Comparison of ENCODE assay signal across 16 cellular contexts in genomic region chr2:241876528-241877196, GRCh38. TPM values are rescaled to one million over a fixed set of nuclear protein-coding genes. Genes with fewer than 3 reads are reported as not detected.
DNase-seq lines count a peak whose midpoint lies in the region; ATAC-seq and TF ChIP-seq lines count a peak whose summit lies in the region.
"Had no signal": no experiment of that assay in that cellular context is flagged by ENCODE, and none has a peak within 500 bp of the region (broad histone marks: within the 10 kb centered on the region; RNA-seq: fewer than 3 reads in every experiment).

No MANE protein-coding gene starts in this region.

- H3K18ac ChIP-seq in neuronal stem cell (ENCODE audit: low read length), result no peak overlapping the region

- H3K9me3 ChIP-seq in right cardiac atrium (ENCODE audit: control insufficient read depth, low read length) (no peaks in the 10 kb centered on the region), left ventricle myocardium inferior (replicated peaks) (no peaks in the 10 kb centered on the region), Panc1 (ENCODE audit: control insufficient read depth, insufficient read depth, low read depth, low read length) (no peaks in the 10 kb centered on the region), neuronal stem cell (replicated peaks in 1 of 2; ENCODE audit: control insufficient read depth in 2 of 2, insufficient read depth in 1 of 2, low read depth in 1 of 2, low read length in 2 of 2) (peaks cover 0 to 3% of the 10 kb centered on the region in 2 donors)

- H2BK5ac ChIP-seq in neuronal stem cell (ENCODE audit: low read length), result no peak overlapping the region

- H3K4me3 ChIP-seq in right cardiac atrium (ENCODE audit: low read length) (no peak overlapping the region), left ventricle myocardium inferior (no peak overlapping the region), H7 (ENCODE audit: insufficient read depth, low read depth, low read length) (no peak overlapping the region), Panc1 (ENCODE audit: low read depth in 2 of 2, low read length in 2 of 2) (no peak overlapping the region), neuronal stem cell (ENCODE audit: low read length in 2 of 2) (no peak overlapping the region)
- H3K4me3 ChIP-seq: HAP-1 had no signal

- H3K36me3 ChIP-seq in left ventricle myocardium inferior (no peaks in the 10 kb centered on the region), H7 (replicated peaks; ENCODE audit: control insufficient read depth, insufficient read depth, low read length) (no peaks in the 10 kb centered on the region), Panc1 (ENCODE audit: control insufficient read depth, insufficient read depth, low read length) (no peaks in the 10 kb centered on the region), neuronal stem cell (replicated peaks in 1 of 2; ENCODE audit: control insufficient read depth in 2 of 2, insufficient read depth in 2 of 2, low read length in 2 of 2) (no peaks in the 10 kb centered on the region)
- H3K36me3 ChIP-seq: HAP-1 had no signal

- no peak overlapping the region for H3K4ac ChIP-seq in neuronal stem cell (ENCODE audit: low read length)

- H3K79me1 ChIP-seq in neuronal stem cell (ENCODE audit: low read depth, low read length), result no peaks in the 10 kb centered on the region

- no peak overlapping the region for H3K4me2 ChIP-seq in neuronal stem cell (ENCODE audit: insufficient read depth, low read length, poor library complexity, severe bottlenecking)

- H3K27me3 ChIP-seq in right cardiac atrium (ENCODE audit: control insufficient read depth, insufficient read depth) (no peaks in the 10 kb centered on the region), left ventricle myocardium inferior (ENCODE audit: low read depth) (peaks cover 6% of the 10 kb centered on the region), H7 (ENCODE audit: control insufficient read depth, insufficient read depth, low read length) (no peaks in the 10 kb centered on the region), Panc1 (ENCODE audit: control insufficient read depth, insufficient read depth, low read length) (no peaks in the 10 kb centered on the region), neuronal stem cell (ENCODE audit: control insufficient read depth in 3 of 3, insufficient read depth in 3 of 3, low read depth in 1 of 3, low read length in 3 of 3) (no peaks in the 10 kb centered on the region)

- H3K9ac ChIP-seq in neuronal stem cell (ENCODE audit: low read depth, low read length, poor library complexity), result no peak overlapping the region

- no peak overlapping the region for H3K14ac ChIP-seq in neuronal stem cell (ENCODE audit: low read length)

- H3K23ac ChIP-seq in neuronal stem cell (ENCODE audit: low read depth, low read length, poor library complexity), result no peak overlapping the region

- H2AK5ac ChIP-seq in neuronal stem cell (ENCODE audit: low read depth, low read length), result peak overlapping the region; percentile 61

- WGBS in right cardiac atrium, result 85% methylated on average over 18 of the region's 18 CpGs
- no CpG with 5 or more reads among the region's 18 CpGs for WGBS in neuronal stem cell (ENCODE audit: extremely low coverage in 2 of 2, insufficient read length in 2 of 2, insufficient replicate concordance in 1 of 2), 2 donors

- H2BK15ac ChIP-seq in neuronal stem cell (ENCODE audit: low read length), result peak overlapping the region; percentile 21

- H2BK120ac ChIP-seq in neuronal stem cell (ENCODE audit: low read depth, low read length), result no peak overlapping the region

- H2AFZ ChIP-seq in neuronal stem cell (ENCODE audit: low read length), result no peak overlapping the region

- POLR2A ChIA-PET in Panc1 (lab: Charles Lee), result no interaction called here

- CTCF ChIA-PET in Panc1 (lab: Charles Lee), result interaction anchor here (0.8 kb wide), 1 partner anchor 444 kb away, joined by 8 read pairs; no protein-coding TSS in a partner anchor

- peak overlapping the region; percentile 63 for H2BK12ac ChIP-seq in neuronal stem cell (ENCODE audit: low read length)

- ATAC-seq in right cardiac atrium, result no peak
- ATAC-seq in Panc1, result 0 out of 2 replicates have a peak, but pooled peaks have one; percentile 7

- in situ Hi-C loops in Panc1 (cut with HindIII; ENCODE audit: low pct_unique_long_range_greater_than_20kb, low sequenced_read_pairs), result no loop called here

- H4K8ac ChIP-seq in neuronal stem cell (ENCODE audit: low read depth, low read length), result peak overlapping the region; percentile 92

- H3K4me1 ChIP-seq in right cardiac atrium (ENCODE audit: control insufficient read depth, insufficient read depth, low read length), result no peaks in the 10 kb centered on the region
- peaks cover 12% of the 10 kb centered on the region for H3K4me1 ChIP-seq in left ventricle myocardium inferior
- peaks cover 7% of the 10 kb centered on the region; the same call in 1 of the 2 replicates for H3K4me1 ChIP-seq in Panc1 (ENCODE audit: control insufficient read depth, insufficient read depth, low read length)
- peaks cover 0 to 5% of the 10 kb centered on the region in 2 donors for H3K4me1 ChIP-seq in neuronal stem cell (ENCODE audit: control insufficient read depth in 2 of 2, insufficient read depth in 1 of 2, low read depth in 1 of 2, low read length in 2 of 2)

- no TSS peak for BruUV-seq in Panc1 (replicated peaks; lab: Mats Ljungman, UMichigan)

- no peak for TF ChIP-seq CTCF in left ventricle myocardium inferior (IDR thresholded peaks at IDR 0.05; ENCODE audit: borderline replicate concordance)
- no peak for TF ChIP-seq CTCF in Panc1 (IDR thresholded peaks at IDR 0.05)

- DNase-seq in right cardiac atrium (peak in 2 of 3 donors; percentile 49 to 59), left ventricle myocardium inferior (no peak), H7 (peak; percentile 64), Panc1 (ENCODE audit: low read depth, low spot score) (no peak), neuronal stem cell (ENCODE audit: low spot score) (no peak), UCSD-AML1 (lab: John Stamatoyannopoulos, UW; ENCODE audit: unreplicated experiment) (no peak), SHP77 (lab: John Stamatoyannopoulos, UW) (no peak)
- DNase-seq: AML-193; CD4-positive, alpha-beta memory T cell; DMS153; DMS79; GOT3 had no signal

- intact Hi-C loops in right cardiac atrium (cut with DNase I), result loop anchor here (10.0 kb wide), 2 partner anchors 142 to 152 kb away; partner anchors contain the start of gene D2HGDH (in 3 of the 4)
- intact Hi-C loops in left ventricle myocardium inferior (cut with micrococcal nuclease), result no loop called here
- intact Hi-C loops in Panc1 (cut with micrococcal nuclease; ENCODE audit: unreplicated experiment), result loop anchor here (10.0 kb wide), 1 partner anchor 142 kb away; the partner anchor contains the start of gene D2HGDH

- H3K27ac ChIP-seq in right cardiac atrium (ENCODE audit: low read length), result no peak overlapping the region
- no peak overlapping the region for H3K27ac ChIP-seq in left ventricle myocardium inferior (replicated peaks)
- no peak overlapping the region for H3K27ac ChIP-seq in Panc1 (ENCODE audit: low read length)
- H3K27ac ChIP-seq in neuronal stem cell (replicated peaks; ENCODE audit: low read length), result no peak overlapping the region

- no peak overlapping the region for H4K91ac ChIP-seq in neuronal stem cell (ENCODE audit: low read depth, low read length, poor library complexity)

RNA-seq across cellular contexts. Expression of gene RTP5, which starts 7.1 kb away (rescaled TPM):
- total RNA-seq in right cardiac atrium, result not detected
- polyA plus RNA-seq in right cardiac atrium, result 0.05 TPM
- not detected for total RNA-seq in left ventricle myocardium inferior
- not detected in 2 replicates for total RNA-seq in H7 (2014; rRNA removed; shearing (Covaris generic))
- not detected for total RNA-seq in Panc1 (2021; ENCODE audit: unreplicated experiment)
- polyA plus RNA-seq in Panc1 (2012; ENCODE audit: insufficient read length), result not detected
- polyA plus RNA-seq in neuronal stem cell (2013, experiment 1 of 2), result not detected
- not detected for polyA plus RNA-seq in neuronal stem cell (2013, experiment 2 of 2)
- total RNA-seq: Daoy had no signal
- polyA plus RNA-seq: BJ; CD14-positive monocyte; CD4-positive, alpha-beta memory T cell had no signal

RNA-seq across cellular contexts. Expression of gene PDCD1, which starts 18.0 kb away (rescaled TPM):
- total RNA-seq in right cardiac atrium (1 to 10 TPM; 5.2 to 6.8 (median 5.4) TPM), left ventricle myocardium inferior (3.3 TPM), Panc1 (2021; ENCODE audit: unreplicated experiment) (0.15 TPM)
- 7.4 TPM for polyA plus RNA-seq in right cardiac atrium
- total RNA-seq in H7 (2014; rRNA removed; shearing (Covaris generic)), result 1.0 and 2.8 TPM in 2 replicates
- 0.29 TPM for polyA plus RNA-seq in Panc1 (2012; ENCODE audit: insufficient read length)
- polyA plus RNA-seq in neuronal stem cell (2013, experiment 1 of 2), result not detected
- not detected for polyA plus RNA-seq in neuronal stem cell (2013, experiment 2 of 2)
- total RNA-seq: Daoy had no signal
- polyA plus RNA-seq: BJ had no signal

Comparison
In these comparisons a context has a peak if more than half of its experiments do, and no peak if none do; other contexts are left out.
1. DNase-seq: peak in right cardiac atrium (2 of 3) and H7 (single experiment); none in left ventricle myocardium inferior (single experiment), Panc1 (single experiment), neuronal stem cell (single experiment), UCSD-AML1 (single experiment) and SHP77 (0 of 2).